9 cellular contexts compared by ENCODE assay signal in the genomic region with DNA sequence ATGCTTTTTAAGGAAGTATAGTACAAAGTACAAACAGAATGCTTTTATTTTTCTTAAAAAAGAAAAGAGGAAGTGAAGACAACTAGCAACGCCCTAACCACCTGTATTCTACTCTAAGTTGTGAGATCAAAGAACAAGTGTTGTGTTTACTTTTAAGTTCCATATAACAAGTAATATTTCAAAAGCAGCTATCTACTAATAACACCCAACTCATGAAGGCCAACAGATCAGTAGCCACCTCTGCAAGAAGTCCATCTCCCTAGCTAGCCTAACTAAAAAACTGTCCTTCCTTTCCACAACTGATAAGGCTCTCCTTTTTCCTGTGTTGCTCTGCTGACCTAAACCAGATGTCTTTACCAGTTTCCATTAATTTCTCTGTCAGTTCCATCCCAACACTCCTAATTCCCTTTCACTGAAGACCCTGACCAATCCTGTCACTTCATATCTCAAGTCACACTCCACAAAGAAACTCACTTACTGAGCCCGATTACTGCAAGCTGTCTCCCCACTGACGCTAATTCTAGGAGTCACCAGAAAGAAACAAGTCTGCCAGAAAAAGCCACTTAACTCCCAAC. TPM values are rescaled to one million over a fixed set of nuclear protein-coding genes. Genes with fewer than 3 reads are reported as not detected.
A peak's percentile ranks its signal among the peaks of the same experiment; 100 is the strongest.
DNase-seq lines count a peak whose midpoint lies in the region; ATAC-seq, FAIRE-seq and TF ChIP-seq lines count a peak whose summit lies in the region.
"Had no signal": no experiment of that assay in that cellular context is flagged by ENCODE, and none has a peak within 500 bp of the region (broad histone marks: within the 10 kb centered on the region; RNA-seq: fewer than 3 reads in every experiment).

No MANE protein-coding gene starts in this region.

- peak overlapping the region; percentile 16 to 55 for H3K27ac Mint-ChIP-seq in natural killer cell treated with Interleukin-12 subunit alpha and Interleukin-12 subunit beta and Interleukin-15 and Interleukin-18, amount 100 ng/mL, for 72 hours

- H3K27me3 Mint-ChIP-seq in activated T-cell treated with anti-CD3 and anti-CD28 coated beads, Interleukin-2, amount 50 U/mL, for 4 hours (ENCODE audit: low read depth), result no peaks in the 10 kb centered on the region
- no peaks in the 10 kb centered on the region for H3K27me3 Mint-ChIP-seq in natural killer cell treated with Interleukin-12 subunit alpha and Interleukin-12 subunit beta and Interleukin-15 and Interleukin-18, amount 100 ng/mL, for 72 hours

- H3K27ac ChIP-seq in kidney (ENCODE audit: low read depth in 2 of 2, low read length in 2 of 2), result no peak overlapping the region
- H3K27ac ChIP-seq: C4-2B had no signal

- no peak overlapping the region for H3K9ac ChIP-seq in kidney (ENCODE audit: low read length in 2 of 2)

- no peak for TF ChIP-seq CTCF in kidney (IDR thresholded peaks at IDR 0.05; ENCODE audit: borderline replicate concordance, extremely low read depth, insufficient read depth)

- no peak for ATAC-seq in activated T-cell treated with anti-CD3 and anti-CD28 coated beads, Interleukin-2, amount 50 U/mL, for 4 hours
- ATAC-seq in HG02973 (IDR thresholded peaks at IDR 0.05; ENCODE audit: unreplicated experiment), result peak; percentile 94
- ATAC-seq in natural killer cell treated with Interleukin-12 subunit alpha and Interleukin-12 subunit beta and Interleukin-15 and Interleukin-18, amount 100 ng/mL, for 72 hours, result no peak

- no peaks in the 10 kb centered on the region for H3K9me3 Mint-ChIP-seq in activated T-cell treated with anti-CD3 and anti-CD28 coated beads, Interleukin-2, amount 50 U/mL, for 4 hours
- H3K9me3 Mint-ChIP-seq in natural killer cell treated with Interleukin-12 subunit alpha and Interleukin-12 subunit beta and Interleukin-15 and Interleukin-18, amount 100 ng/mL, for 72 hours, result no peaks in the 10 kb centered on the region

- H3K4me1 Mint-ChIP-seq in activated T-cell treated with anti-CD3 and anti-CD28 coated beads, Interleukin-2, amount 50 U/mL, for 4 hours (ENCODE audit: low read depth), result peaks cover 53% of the 10 kb centered on the region
- peaks cover 23 to 30% of the 10 kb centered on the region in 2 donors for H3K4me1 Mint-ChIP-seq in natural killer cell treated with Interleukin-12 subunit alpha and Interleukin-12 subunit beta and Interleukin-15 and Interleukin-18, amount 100 ng/mL, for 72 hours (ENCODE audit: low read depth in 2 of 2)

- intact Hi-C loops in kidney (cut with DNase I), result no loop called here

- peak overlapping the region; percentile 31 for H3K4me3 Mint-ChIP-seq in activated T-cell treated with anti-CD3 and anti-CD28 coated beads, Interleukin-2, amount 50 U/mL, for 4 hours
- peak overlapping the region; percentile 4 for H3K4me3 Mint-ChIP-seq in natural killer cell treated with Interleukin-12 subunit alpha and Interleukin-12 subunit beta and Interleukin-15 and Interleukin-18, amount 100 ng/mL, for 72 hours

- no peak overlapping the region for H3K4me3 ChIP-seq in kidney (ENCODE audit: low read length in 2 of 2)

- peaks cover 19% of the 10 kb centered on the region for H3K36me3 Mint-ChIP-seq in activated T-cell treated with anti-CD3 and anti-CD28 coated beads, Interleukin-2, amount 50 U/mL, for 4 hours (ENCODE audit: insufficient read depth)
- H3K36me3 Mint-ChIP-seq in natural killer cell treated with Interleukin-12 subunit alpha and Interleukin-12 subunit beta and Interleukin-15 and Interleukin-18, amount 100 ng/mL, for 72 hours, result no peaks in the 10 kb centered on the region

- H3K4me1 ChIP-seq in kidney (ENCODE audit: control insufficient read depth in 1 of 2, insufficient read depth in 1 of 2, low read depth in 1 of 2, low read length in 2 of 2), result peaks cover 7 to 12% of the 10 kb centered on the region in 2 donors

- no peak for DNase-seq in activated T-cell treated with anti-CD3 and anti-CD28 coated beads, Interleukin-2, amount 50 U/mL, for 4 hours
- DNase-seq in activated T-cell treated with anti-CD3 and anti-CD28 coated beads for 4 hours (no peak), RPMI8226 (peak; percentile 83), activated gamma-delta T cell (lab: John Stamatoyannopoulos, UW) (no peak), COLO668 (lab: John Stamatoyannopoulos, UW; ENCODE audit: unreplicated experiment) (no peak), kidney (no peak)
- DNase-seq in natural killer cell treated with Interleukin-12 subunit alpha and Interleukin-12 subunit beta and Interleukin-15 and Interleukin-18, amount 100 ng/mL, for 72 hours (ENCODE audit: low spot score), result no peak

- H3K9me3 ChIP-seq in kidney (ENCODE audit: control insufficient read depth in 1 of 2, low read length in 2 of 2), result no peaks in the 10 kb centered on the region

- FAIRE-seq in kidney (lab: Jason Lieb, UNC), result no peak

- H3K36me3 ChIP-seq in kidney (ENCODE audit: control insufficient read depth in 1 of 2, insufficient read depth in 2 of 2, low read length in 2 of 2), result peaks cover 2 to 14% of the 10 kb centered on the region in 2 donors

RNA-seq across cellular contexts. Expression of gene PHC3, which starts 26.9 kb away (rescaled TPM):
- 10 to 100 TPM; 48.5 to 48.7 (median 48.5) TPM for total RNA-seq in activated T-cell treated with anti-CD3 and anti-CD28 coated beads, Interleukin-2, amount 50 U/mL, for 4 hours
- 10 to 100 TPM; 53.2 to 77.6 TPM for total RNA-seq in natural killer cell treated with Interleukin-12 subunit alpha and Interleukin-12 subunit beta and Interleukin-15 and Interleukin-18, amount 100 ng/mL, for 72 hours
- total RNA-seq in kidney, result 85.6 TPM
- polyA plus RNA-seq in kidney (ENCODE audit: insufficient read depth, low read depth, low replicate concordance), result 3.6 TPM
